Comparison of ENCODE assay signal across 20 cellular contexts in the genomic region with DNA sequence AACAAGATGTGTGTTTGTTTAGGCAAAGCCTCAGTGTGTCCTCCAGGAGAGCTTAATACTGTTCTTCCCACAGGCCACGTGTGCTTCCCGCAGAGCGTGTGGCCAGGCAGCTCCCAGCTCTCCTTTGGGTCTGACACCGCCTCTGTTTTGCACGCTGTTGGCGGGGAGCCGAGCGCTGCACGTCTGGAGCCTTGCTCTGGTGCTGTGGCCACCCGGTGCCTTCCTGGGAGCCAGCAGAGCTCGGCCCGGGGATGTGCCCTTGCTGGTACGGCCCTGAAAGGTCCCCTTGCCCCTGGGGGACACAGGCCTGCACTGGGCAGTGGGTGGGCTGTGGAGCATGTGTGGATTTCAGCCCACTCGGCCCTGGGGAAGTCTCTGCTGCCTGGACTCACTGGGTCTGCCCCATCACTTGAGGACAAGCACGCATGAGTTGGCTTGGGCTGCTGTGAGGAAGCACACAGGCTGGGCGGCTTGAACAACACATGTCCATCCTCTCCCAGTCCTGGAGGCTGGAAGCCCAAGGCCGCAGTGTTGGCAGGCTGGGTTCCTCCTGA.
DNase-seq lines count a peak whose midpoint lies in the region; ATAC-seq, FAIRE-seq and TF ChIP-seq lines count a peak whose summit lies in the region.
"Had no signal": no experiment of that assay in that cellular context is flagged by ENCODE, and none has a peak within 500 bp of the region (broad histone marks: within the 10 kb centered on the region; RNA-seq: fewer than 3 reads in every experiment).

No MANE protein-coding gene starts in this region.

- dilution Hi-C loops in IMR-90 (cut with HindIII; ENCODE audit: low sequenced_read_pairs, unreplicated experiment): no loop called here

- CTCF ChIA-PET in IMR-90 (lab: Yijun Ruan, JAX): no interaction called here

- FAIRE-seq in pancreas (lab: Jason Lieb, UNC): no peak
- FAIRE-seq: H1 had no signal

- H3K36me3 Mint-ChIP-seq in activated T-helper 17 cell treated with anti-CD3 and anti-CD28 coated beads, Interleukin-2, amount 50 U/mL, for 72 hours (ENCODE audit: low read depth): no peaks in the 10 kb centered on the region
- no peaks in the 10 kb centered on the region for H3K36me3 Mint-ChIP-seq in stimulated activated memory B cell treated with anti-CD40 and anti-IgM and Interleukin-4, amounts not matched to agents 10 μg/mL and 1 μg/mL and 100 μg/mL, for 72 hours
- H3K36me3 Mint-ChIP-seq: activated naive CD8-positive, alpha-beta T cell treated with anti-CD3 and anti-CD28 coated beads for 36 hours; naive B cell had no signal

- H4K5ac ChIP-seq in IMR-90 (ENCODE audit: low read depth, low read length): no peak overlapping the region

- H3K9me3 ChIP-seq in IMR-90 (ENCODE audit: control insufficient read depth, insufficient read depth, low read length): peaks cover 20% of the 10 kb centered on the region
- H3K9me3 ChIP-seq in pancreas: no peaks in the 10 kb centered on the region
- H3K9me3 ChIP-seq: upper lobe of left lung had no signal

- H3K4me2 ChIP-seq in IMR-90 (ENCODE audit: low read depth, low read length): no peak overlapping the region

- 68% methylated on average over 11 of the region's 17 CpGs; no CpG with 5 or more reads in 1 of the 2 experiments for WGBS in IMR-90 (ENCODE audit: extremely low coverage in 2 of 2, insufficient read length in 1 of 2), 2 experiments
- 63 to 75% methylated on average over 17 of the region's 17 CpGs for WGBS in pancreas, 2 donors

- H2BK15ac ChIP-seq in IMR-90 (ENCODE audit: low read depth, low read length): no peak overlapping the region

- peak overlapping the region; percentile 14 for H2AFZ ChIP-seq in IMR-90 (replicated peaks; ENCODE audit: low read length, poor library complexity)

- no peak overlapping the region for H2BK120ac ChIP-seq in IMR-90 (ENCODE audit: low read depth, low read length)

- no peak overlapping the region for H3K56ac ChIP-seq in IMR-90 (ENCODE audit: extremely low read depth, insufficient read depth, low read length)

- H3K27me3 ChIP-seq in IMR-90 (ENCODE audit: control insufficient read depth, insufficient read depth, low read length) (no peaks in the 10 kb centered on the region), pancreas (no peaks in the 10 kb centered on the region)
- H3K27me3 ChIP-seq: upper lobe of left lung had no signal

- no peak for TF ChIP-seq RAD21 in IMR-90 (IDR thresholded peaks at IDR 0.05; ENCODE audit: low read length)

- in situ Hi-C loops in IMR-90 (cut with MboI; ENCODE audit: low sequenced_read_pairs): no loop called here

- intact Hi-C loops in IMR-90 (cut with micrococcal nuclease): no loop called here
- intact Hi-C loops in pancreas (cut with DNase I): no loop called here

- H3K23ac ChIP-seq in IMR-90 (ENCODE audit: low read depth, low read length): no peak overlapping the region

- H3K79me1 ChIP-seq in IMR-90 (ENCODE audit: low read depth in 1 of 2, low read length in 2 of 2): no peaks in the 10 kb centered on the region

- H3K9me3 Mint-ChIP-seq in activated T-helper 17 cell treated with anti-CD3 and anti-CD28 coated beads, Interleukin-2, amount 50 U/mL, for 72 hours: no peaks in the 10 kb centered on the region
- H3K9me3 Mint-ChIP-seq in stimulated activated memory B cell treated with anti-CD40 and anti-IgM and Interleukin-4, amounts not matched to agents 10 μg/mL and 1 μg/mL and 100 μg/mL, for 72 hours: no peaks in the 10 kb centered on the region

- no TSS peak for BruUV-seq in IMR-90 (replicated peaks; lab: Mats Ljungman, UMichigan)

- H4K91ac ChIP-seq in IMR-90 (ENCODE audit: insufficient read depth, low read depth, low read length): no peak overlapping the region

- no peak overlapping the region for H3K18ac ChIP-seq in IMR-90 (ENCODE audit: low read depth, low read length)

- no peaks in the 10 kb centered on the region for H3K36me3 ChIP-seq in IMR-90 (ENCODE audit: control insufficient read depth, insufficient read depth, low read length)
- H3K36me3 ChIP-seq in pancreas: no peaks in the 10 kb centered on the region
- H3K36me3 ChIP-seq: upper lobe of left lung had no signal

- TF ChIP-seq CTCF in AG10803 (conservative IDR thresholded peaks at IDR 0.05; ENCODE audit: low read length): no peak
- TF ChIP-seq CTCF in IMR-90 (conservative IDR thresholded peaks at IDR 0.05; ENCODE audit: low read depth, low read length): no peak
- TF ChIP-seq CTCF in fibroblast of villous mesenchyme (IDR thresholded peaks at IDR 0.05; ENCODE audit: insufficient read depth, low read depth, low read length): no peak
- TF ChIP-seq CTCF in pancreas (IDR thresholded peaks at IDR 0.05): no peak

- H3K27me3 Mint-ChIP-seq in activated T-helper 17 cell treated with anti-CD3 and anti-CD28 coated beads, Interleukin-2, amount 50 U/mL, for 72 hours: no peaks in the 10 kb centered on the region
- H3K27me3 Mint-ChIP-seq in stimulated activated memory B cell treated with anti-CD40 and anti-IgM and Interleukin-4, amounts not matched to agents 10 μg/mL and 1 μg/mL and 100 μg/mL, for 72 hours: peaks cover 12% of the 10 kb centered on the region

- H3K27ac ChIP-seq in IMR-90 (ENCODE audit: insufficient read depth, low read length) (no peak overlapping the region), pancreas (no peak overlapping the region)
- H3K27ac ChIP-seq: upper lobe of left lung had no signal

- no peak overlapping the region for H3K27ac Mint-ChIP-seq in activated T-helper 17 cell treated with anti-CD3 and anti-CD28 coated beads, Interleukin-2, amount 50 U/mL, for 72 hours
- no peak overlapping the region for H3K27ac Mint-ChIP-seq in stimulated activated memory B cell treated with anti-CD40 and anti-IgM and Interleukin-4, amounts not matched to agents 10 μg/mL and 1 μg/mL and 100 μg/mL, for 72 hours
- H3K27ac Mint-ChIP-seq: activated naive CD8-positive, alpha-beta T cell treated with anti-CD3 and anti-CD28 coated beads for 36 hours; naive B cell had no signal

- no peak overlapping the region for H4K8ac ChIP-seq in IMR-90 (ENCODE audit: low read depth in 2 of 2, low read length in 2 of 2)

- H3K4ac ChIP-seq in IMR-90 (ENCODE audit: low read depth, low read length): no peak overlapping the region

- no peak overlapping the region for H2BK5ac ChIP-seq in IMR-90 (ENCODE audit: low read depth, low read length, poor library complexity, severe bottlenecking)

- no peak for TF ChIP-seq POLR2A in IMR-90 (IDR thresholded peaks at IDR 0.05; ENCODE audit: low read depth, low read length)

- H3K4me3 ChIP-seq in AG10803 (ENCODE audit: low read length) (no peak overlapping the region), IMR-90 (ENCODE audit: insufficient read depth, low read depth, low read length) (no peak overlapping the region), fibroblast of villous mesenchyme (ENCODE audit: low read depth, low read length) (no peak overlapping the region), pancreas (no peak overlapping the region)
- H3K4me3 ChIP-seq: upper lobe of left lung had no signal

- H3K9me1 ChIP-seq in IMR-90 (ENCODE audit: insufficient read depth, low read length): no peaks in the 10 kb centered on the region

- no peak overlapping the region for H3K4me3 Mint-ChIP-seq in activated T-helper 17 cell treated with anti-CD3 and anti-CD28 coated beads, Interleukin-2, amount 50 U/mL, for 72 hours
- no peak overlapping the region for H3K4me3 Mint-ChIP-seq in stimulated activated memory B cell treated with anti-CD40 and anti-IgM and Interleukin-4, amounts not matched to agents 10 μg/mL and 1 μg/mL and 100 μg/mL, for 72 hours
- H3K4me3 Mint-ChIP-seq: activated naive CD8-positive, alpha-beta T cell treated with anti-CD3 and anti-CD28 coated beads for 36 hours; naive B cell had no signal

- POLR2A ChIA-PET in IMR-90 (lab: Charles Lee; ENCODE audit: unreplicated experiment): no interaction called here

- no peaks in the 10 kb centered on the region for H4K20me1 ChIP-seq in IMR-90 (ENCODE audit: insufficient read depth, low read length)

- ATAC-seq in IMR-90 (ENCODE audit: low read depth): no peak
- ATAC-seq in pancreas: peak in 3 of 4 donors; percentile 31 to 47 (median 32)
- ATAC-seq in activated T-helper 17 cell treated with anti-CD3 and anti-CD28 coated beads, Interleukin-2, amount 50 U/mL, for 72 hours (replicated peaks): no peak
- ATAC-seq in stimulated activated memory B cell treated with anti-CD40 and anti-IgM and Interleukin-4, amounts not matched to agents 10 μg/mL and 1 μg/mL and 100 μg/mL, for 72 hours: no peak

- no peaks in the 10 kb centered on the region for H3K4me1 Mint-ChIP-seq in activated T-helper 17 cell treated with anti-CD3 and anti-CD28 coated beads, Interleukin-2, amount 50 U/mL, for 72 hours
- no peaks in the 10 kb centered on the region for H3K4me1 Mint-ChIP-seq in stimulated activated memory B cell treated with anti-CD40 and anti-IgM and Interleukin-4, amounts not matched to agents 10 μg/mL and 1 μg/mL and 100 μg/mL, for 72 hours
- H3K4me1 Mint-ChIP-seq: activated naive CD8-positive, alpha-beta T cell treated with anti-CD3 and anti-CD28 coated beads for 36 hours; naive B cell had no signal

- no peak overlapping the region for H2AK5ac ChIP-seq in IMR-90 (ENCODE audit: low read depth, low read length)

- no peaks in the 10 kb centered on the region for H3K4me1 ChIP-seq in IMR-90 (ENCODE audit: control insufficient read depth, insufficient read depth, low read length)
- no peaks in the 10 kb centered on the region for H3K4me1 ChIP-seq in pancreas
- H3K4me1 ChIP-seq: upper lobe of left lung had no signal

- H2AK9ac ChIP-seq in IMR-90 (replicated peaks; ENCODE audit: low read depth, low read length, poor library complexity): no peak overlapping the region

- DNase-seq in AG10803 (ENCODE audit: low read depth) (peak; percentile 95), IMR-90 (no peak), fibroblast of villous mesenchyme (ENCODE audit: low read depth) (peak; percentile 85), pancreas (peak in 2 of 6 donors; percentile 27 to 41), NCI-H69 (lab: John Stamatoyannopoulos, UW) (no peak), iPS-NIHi11 (ENCODE audit: low spot score) (no peak)
- DNase-seq: activated CD4-positive, alpha-beta T cell treated with anti-CD3 and anti-CD28 coated beads for 1 hour; activated CD8-positive, alpha-beta memory T cell treated with anti-CD3 and anti-CD28 coated beads, Interleukin-2, amount 50 U/mL, for 48 hours; activated naive CD8-positive, alpha-beta T cell treated with anti-CD3 and anti-CD28 coated beads for 36 hours; AML-193; caudate nucleus; DMS 273 treated with DMSO at 0.1 percent for 48 hours; left cardiac atrium; naive B cell; retina; stimulated activated CD4-positive, alpha-beta T cell treated with anti-CD3 and anti-CD28 coated beads, Interleukin-4, amount 100 ng/mL, for 24 hours had no signal

- no peak overlapping the region for H3K9ac ChIP-seq in IMR-90 (ENCODE audit: low read depth, low read length)

- H2BK20ac ChIP-seq in IMR-90 (ENCODE audit: low read depth, low read length): no peak overlapping the region

- no peak overlapping the region for H3K14ac ChIP-seq in IMR-90 (replicated peaks; ENCODE audit: low read depth, low read length)

Comparison
In these comparisons a context has a peak if more than half of its experiments do, and no peak if none do; other contexts are left out.
1. DNase-seq: peak in AG10803 (single experiment) and fibroblast of villous mesenchyme (single experiment); none in IMR-90 (single experiment), NCI-H69 (single experiment) and iPS-NIHi11 (single experiment).
2. ATAC-seq: peak in pancreas (3 of 4); none in IMR-90 (single experiment), activated T-helper 17 cell treated with anti-CD3 and anti-CD28 coated beads, Interleukin-2, amount 50 U/mL, for 72 hours (single experiment) and stimulated activated memory B cell treated with anti-CD40 and anti-IgM and Interleukin-4, amounts not matched to agents 10 μg/mL and 1 μg/mL and 100 μg/mL, for 72 hours (single experiment).